ENCODE assay signal across 13 cellular contexts in genomic region chr7:3408814-3409595, GRCh38.
A peak's percentile ranks its signal among the peaks of the same experiment; 100 is the strongest.
DNase-seq lines count a peak whose midpoint lies in the region; ATAC-seq and TF ChIP-seq lines count a peak whose summit lies in the region.
"Had no signal": no experiment of that assay in that cellular context is flagged by ENCODE, and none has a peak within 500 bp of the region (broad histone marks: within the 10 kb centered on the region; RNA-seq: fewer than 3 reads in every experiment).

No MANE protein-coding gene starts in this region.

- H3K9me3 Mint-ChIP-seq in glutamatergic neuron (ENCODE audit: unreplicated experiment): peaks cover 10% of the 10 kb centered on the region
- H3K9me3 Mint-ChIP-seq: endodermal cell, naive B cell had no signal

- ATAC-seq in HG03342 (IDR thresholded peaks at IDR 0.05; ENCODE audit: unreplicated experiment) (no peak), GM18873 (IDR thresholded peaks at IDR 0.05; ENCODE audit: low FRiP score, unreplicated experiment) (no peak), HG03097 (IDR thresholded peaks at IDR 0.05; ENCODE audit: low FRiP score, unreplicated experiment) (no peak)
- ATAC-seq: gastrocnemius medialis, right lobe of liver had no signal

- H3K4me3 ChIP-seq in Jurkat, Clone E6-1 (ENCODE audit: low read length): no peak overlapping the region
- H3K4me3 ChIP-seq: gastrocnemius medialis, right lobe of liver had no signal

- H3K27ac Mint-ChIP-seq in glutamatergic neuron (ENCODE audit: unreplicated experiment): peak overlapping the region; percentile 67
- H3K27ac Mint-ChIP-seq: endodermal cell had no signal

- peak; percentile 26 for DNase-seq in DMS79 (lab: John Stamatoyannopoulos, UW)
- DNase-seq in Jurkat, Clone E6-1 (ENCODE audit: low read depth, low spot score): peak; percentile 22
- peak; percentile 32 for DNase-seq in NCI-H748 treated with DMSO at 0.1 percent for 48 hours (lab: John Stamatoyannopoulos, UW)
- no peak for DNase-seq in glutamatergic neuron
- no peak for DNase-seq in HCEC 1CT
- DNase-seq: endodermal cell, gastrocnemius medialis, naive B cell, right lobe of liver had no signal

- H3K4me3 Mint-ChIP-seq in glutamatergic neuron (ENCODE audit: unreplicated experiment): peak overlapping the region; percentile 26
- H3K4me3 Mint-ChIP-seq: CD4-positive, CD25-positive, alpha-beta regulatory T cell; endodermal cell; naive B cell had no signal

- H3K27me3 Mint-ChIP-seq in glutamatergic neuron (ENCODE audit: unreplicated experiment): peaks cover 5% of the 10 kb centered on the region

- peaks cover 55% of the 10 kb centered on the region for H3K4me1 Mint-ChIP-seq in glutamatergic neuron (ENCODE audit: low read depth, unreplicated experiment)

- H3K36me3 Mint-ChIP-seq in glutamatergic neuron (ENCODE audit: unreplicated experiment): no peaks in the 10 kb centered on the region
- H3K36me3 Mint-ChIP-seq: CD4-positive, CD25-positive, alpha-beta regulatory T cell; naive B cell had no signal

- no peak for TF ChIP-seq CTCF in glutamatergic neuron (IDR thresholded peaks at IDR 0.05; ENCODE audit: partially characterized antibody, unreplicated experiment)

Comparison
In these comparisons a context has a peak if more than half of its experiments do, and no peak if none do; other contexts are left out.
1. DNase-seq: peak in DMS79 (single experiment), Jurkat, Clone E6-1 (single experiment) and NCI-H748 treated with DMSO at 0.1 percent for 48 hours (single experiment); none in glutamatergic neuron (single experiment) and HCEC 1CT (single experiment).